Comparison of ENCODE assay signal across 8 cellular contexts in the genomic region with DNA sequence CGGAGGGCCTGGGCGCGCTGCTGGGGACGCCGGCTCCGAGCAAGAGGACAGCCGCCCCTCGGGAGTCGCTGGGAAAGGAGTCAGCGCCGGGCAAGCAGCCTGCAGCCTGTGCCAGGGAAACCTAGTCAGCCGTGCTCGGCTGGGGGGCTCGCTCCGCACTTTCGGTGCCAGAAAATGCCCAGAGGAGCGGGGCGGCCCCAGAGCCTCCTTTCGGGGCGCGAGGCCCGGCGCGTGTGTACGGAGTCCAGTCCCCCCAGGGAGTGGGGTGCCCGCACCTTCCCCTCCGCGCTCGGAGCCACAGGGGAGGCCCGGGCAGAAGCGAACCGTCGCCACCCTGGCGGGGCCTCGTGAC.
DNase-seq lines count a peak whose midpoint lies in the region; ATAC-seq and TF ChIP-seq lines count a peak whose summit lies in the region.

No MANE protein-coding gene starts in this region.

- H3K36me3 ChIP-seq in CD4-positive, alpha-beta memory T cell (ENCODE audit: insufficient read depth, low read length): no peaks in the 10 kb centered on the region
- H3K36me3 ChIP-seq in RWPE2 (ENCODE audit: low read depth) (no peaks in the 10 kb centered on the region), neuronal stem cell (replicated peaks in 1 of 2; ENCODE audit: control insufficient read depth in 2 of 2, insufficient read depth in 2 of 2, low read length in 2 of 2) (no peaks in the 10 kb centered on the region)

- peaks cover 0 to 10% of the 10 kb centered on the region in 2 donors for H3K36me3 Mint-ChIP-seq in CD4-positive, alpha-beta memory T cell

- H3K9me3 Mint-ChIP-seq in CD4-positive, alpha-beta memory T cell: no peaks in the 10 kb centered on the region

- peak overlapping the region in 1 of 2 donors; percentile 69 for H3K4me3 ChIP-seq in CD4-positive, alpha-beta memory T cell (ENCODE audit: low read length in 2 of 2)
- H3K4me3 ChIP-seq in RWPE2 (ENCODE audit: severe bottlenecking) (peak overlapping the region; percentile 33), fibroblast of the aortic adventitia (ENCODE audit: low read depth, low read length) (peak overlapping the region; percentile 54), neuronal stem cell (ENCODE audit: low read length in 2 of 2) (peak overlapping the region in 1 of 2 donors; percentile 71)

- no peaks in the 10 kb centered on the region for H3K79me1 ChIP-seq in neuronal stem cell (ENCODE audit: low read depth, low read length)

- ATAC-seq in GM21515 (IDR thresholded peaks at IDR 0.05; ENCODE audit: unreplicated experiment): peak; percentile 11
- ATAC-seq in RWPE2 (ENCODE audit: low read depth): peak; percentile 28; the same call in 2 of the 3 replicates
- ATAC-seq in GM18858 (IDR thresholded peaks at IDR 0.05; ENCODE audit: unreplicated experiment): no peak

- intact Hi-C loops in CD4-positive, alpha-beta memory T cell (cut with micrococcal nuclease): loop anchor here (1.0 to 5.0 kb wide), 5 partner anchors 144 to 759 kb away; a partner anchor contains a TSS

- no peak overlapping the region for H3K23ac ChIP-seq in neuronal stem cell (ENCODE audit: low read depth, low read length, poor library complexity)

- no peak overlapping the region for H2AK5ac ChIP-seq in neuronal stem cell (ENCODE audit: low read depth, low read length)

- H3K14ac ChIP-seq in neuronal stem cell (ENCODE audit: low read length): no peak overlapping the region

- peak overlapping the region; percentile 54 for H3K27ac ChIP-seq in CD4-positive, alpha-beta memory T cell (ENCODE audit: low read depth, low read length)
- H3K27ac ChIP-seq in RWPE2 (ENCODE audit: poor library complexity, severe bottlenecking): no peak overlapping the region
- peak overlapping the region; percentile 43 for H3K27ac ChIP-seq in neuronal stem cell (replicated peaks; ENCODE audit: low read length)

- no peak overlapping the region for H4K8ac ChIP-seq in neuronal stem cell (ENCODE audit: low read depth, low read length)

- no peak overlapping the region for H2BK12ac ChIP-seq in neuronal stem cell (ENCODE audit: low read length)

- H2BK120ac ChIP-seq in neuronal stem cell (ENCODE audit: low read depth, low read length): peak overlapping the region; percentile 62

- H2AFZ ChIP-seq in neuronal stem cell (ENCODE audit: low read length): no peak overlapping the region

- H3K4me1 Mint-ChIP-seq in CD4-positive, alpha-beta memory T cell: peaks cover 19 to 29% (median 24%) of the 10 kb centered on the region in 4 donors

- no peak overlapping the region for H4K91ac ChIP-seq in neuronal stem cell (ENCODE audit: low read depth, low read length, poor library complexity)

- CTCF ChIA-PET in CD4-positive, alpha-beta memory T cell (lab: Charles Lee; ENCODE audit: partially characterized antibody): interaction anchor here (1.0 kb wide), 1 partner anchor 24 kb away, joined by 3 read pairs; no protein-coding TSS in a partner anchor

- no peaks in the 10 kb centered on the region for H3K9me3 ChIP-seq in CD4-positive, alpha-beta memory T cell (ENCODE audit: control insufficient read depth in 1 of 2, low read length in 2 of 2)
- H3K9me3 ChIP-seq in RWPE2 (ENCODE audit: severe bottlenecking): no peaks in the 10 kb centered on the region
- peaks cover 0 to 7% of the 10 kb centered on the region in 2 donors for H3K9me3 ChIP-seq in neuronal stem cell (replicated peaks in 1 of 2; ENCODE audit: control insufficient read depth in 2 of 2, insufficient read depth in 1 of 2, low read depth in 1 of 2, low read length in 2 of 2)

- no peaks in the 10 kb centered on the region for H3K27me3 Mint-ChIP-seq in CD4-positive, alpha-beta memory T cell

- H3K4me1 ChIP-seq in CD4-positive, alpha-beta memory T cell (ENCODE audit: insufficient read depth, low read length): peaks cover 19% of the 10 kb centered on the region
- H3K4me1 ChIP-seq in RWPE2 (ENCODE audit: insufficient read depth, poor library complexity, severe bottlenecking) (no peaks in the 10 kb centered on the region), neuronal stem cell (ENCODE audit: control insufficient read depth in 2 of 2, insufficient read depth in 1 of 2, low read depth in 1 of 2, low read length in 2 of 2) (peaks cover 0 to 3% of the 10 kb centered on the region in 2 donors)

- peak overlapping the region; percentile 52 for H3K4me2 ChIP-seq in neuronal stem cell (ENCODE audit: insufficient read depth, low read length, poor library complexity, severe bottlenecking)

- peak overlapping the region; percentile 41 for H3K4ac ChIP-seq in neuronal stem cell (ENCODE audit: low read length)

- no CpG with 5 or more reads among the region's 35 CpGs for WGBS in neuronal stem cell (ENCODE audit: extremely low coverage in 2 of 2, insufficient read length in 2 of 2, insufficient replicate concordance in 1 of 2), 2 donors

- no peak for TF ChIP-seq CTCF in RWPE2 (IDR thresholded peaks at IDR 0.05; ENCODE audit: poor library complexity, severe bottlenecking)
- no peak for TF ChIP-seq CTCF in fibroblast of the aortic adventitia (IDR thresholded peaks at IDR 0.05; ENCODE audit: insufficient read depth, low read length)

- H3K27me3 ChIP-seq in CD4-positive, alpha-beta memory T cell (ENCODE audit: insufficient read depth, low read length): no peaks in the 10 kb centered on the region
- H3K27me3 ChIP-seq in RWPE2 (ENCODE audit: insufficient read depth, poor library complexity, severe bottlenecking): peaks cover 13% of the 10 kb centered on the region
- no peaks in the 10 kb centered on the region for H3K27me3 ChIP-seq in neuronal stem cell (ENCODE audit: control insufficient read depth in 3 of 3, insufficient read depth in 3 of 3, low read depth in 1 of 3, low read length in 3 of 3)

- DNase-seq in CD4-positive, alpha-beta memory T cell: peak in 1 of 5 donors; percentile 21
- DNase-seq in RWPE2 (ENCODE audit: low spot score): no peak
- DNase-seq in fibroblast of the aortic adventitia (ENCODE audit: low read depth): no peak
- DNase-seq in neuronal stem cell (ENCODE audit: low spot score): no peak
- DNase-seq in activated CD4-positive, CD25-positive, alpha-beta regulatory T cell treated with anti-CD3 and anti-CD28 coated beads, Interleukin-2, amount 50 U/mL, for 72 hours: no peak
- no peak for DNase-seq in activated CD4-positive, CD25-positive, alpha-beta regulatory T cell (lab: John Stamatoyannopoulos, UW)

- POLR2A ChIA-PET in CD4-positive, alpha-beta memory T cell (lab: Charles Lee; ENCODE audit: partially characterized antibody): interaction anchor here (1.0 to 2.1 kb wide), 6 partner anchors 9 to 760 kb away, joined by 3 to 17 read pairs (median 6); a partner anchor contains a TSS

- H3K27ac Mint-ChIP-seq in CD4-positive, alpha-beta memory T cell: peak overlapping the region in 2 of 7 donors; percentile 76 to 81

- H2BK15ac ChIP-seq in neuronal stem cell (ENCODE audit: low read length): no peak overlapping the region

- peak overlapping the region; percentile 83 for H2BK5ac ChIP-seq in neuronal stem cell (ENCODE audit: low read length)

- H3K4me3 Mint-ChIP-seq in CD4-positive, alpha-beta memory T cell: peak overlapping the region; percentile 90 to 100 (median 97)

- H3K9ac ChIP-seq in neuronal stem cell (ENCODE audit: low read depth, low read length, poor library complexity): no peak overlapping the region

- H3K18ac ChIP-seq in neuronal stem cell (ENCODE audit: low read length): peak overlapping the region; percentile 85
